ENCODE assay signal across 8 cellular contexts in genomic region chr2:150487537-150488429, GRCh38. TPM values are rescaled to one million over a fixed set of nuclear protein-coding genes. Genes with fewer than 3 reads are reported as not detected.
DNase-seq lines count a peak whose midpoint lies in the region; ATAC-seq and TF ChIP-seq lines count a peak whose summit lies in the region.

Gene RND3, minus strand, starts transcription at chr2:150487667. Its CDS starts 250 bp downstream, at chr2:150487417.

- ATAC-seq in GM21367 (IDR thresholded peaks at IDR 0.05; ENCODE audit: unreplicated experiment): peak; percentile 85
- peak; percentile 78 to 83 (median 80) for ATAC-seq in heart left ventricle
- ATAC-seq in natural killer cell treated with Interleukin-12 subunit alpha and Interleukin-12 subunit beta and Interleukin-15 and Interleukin-18, amount 100 ng/mL, for 72 hours: no peak

- no peaks in the 10 kb centered on the region for H3K36me3 Mint-ChIP-seq in natural killer cell treated with Interleukin-12 subunit alpha and Interleukin-12 subunit beta and Interleukin-15 and Interleukin-18, amount 100 ng/mL, for 72 hours

- peak; percentile 70 to 92 (median 85) for TF ChIP-seq CTCF in heart left ventricle (IDR thresholded peaks at IDR 0.05)

- DNase-seq in DMS79 treated with DMSO at 0.1 percent for 48 hours (lab: John Stamatoyannopoulos, UW): peak; percentile 98
- peak; percentile 99 for DNase-seq in HT-29 (ENCODE audit: low spot score)
- peak; percentile 98 for DNase-seq in NCI-H82 treated with DMSO at 0.1 percent for 48 hours (lab: John Stamatoyannopoulos, UW; ENCODE audit: unreplicated experiment)
- DNase-seq in heart left ventricle: peak; percentile 94 to 97 (median 96)
- peak; percentile 98 for DNase-seq in posterior vena cava (ENCODE audit: low spot score)
- DNase-seq in natural killer cell treated with Interleukin-12 subunit alpha and Interleukin-12 subunit beta and Interleukin-15 and Interleukin-18, amount 100 ng/mL, for 72 hours (ENCODE audit: low spot score): no peak

- H3K27me3 ChIP-seq in heart left ventricle: peaks cover 0 to 17% (median 0%) of the 10 kb centered on the region in 9 donors

- peaks cover 0 to 27% (median 17%) of the 10 kb centered on the region in 12 donors for H3K4me1 ChIP-seq in heart left ventricle

- H3K9me3 ChIP-seq in heart left ventricle: no peaks in the 10 kb centered on the region

- no peaks in the 10 kb centered on the region for H3K4me1 Mint-ChIP-seq in natural killer cell treated with Interleukin-12 subunit alpha and Interleukin-12 subunit beta and Interleukin-15 and Interleukin-18, amount 100 ng/mL, for 72 hours (ENCODE audit: low read depth in 2 of 2)

- intact Hi-C loops in heart left ventricle (cut with DNase I): loop anchor here (1.0 to 10.0 kb wide), 17 partner anchors 60 to 891 kb away; no protein-coding TSS in a partner anchor
- intact Hi-C loops in posterior vena cava (cut with DNase I): loop anchor here (2.0 to 10.0 kb wide), 2 partner anchors 61 to 893 kb away; no protein-coding TSS in a partner anchor

- H3K27me3 Mint-ChIP-seq in natural killer cell treated with Interleukin-12 subunit alpha and Interleukin-12 subunit beta and Interleukin-15 and Interleukin-18, amount 100 ng/mL, for 72 hours: peaks cover 19 to 25% of the 10 kb centered on the region in 2 donors

- peak in 1 of 2 donors; percentile 95 for TF ChIP-seq POLR2A in heart left ventricle (IDR thresholded peaks at IDR 0.05)

- H3K4me3 Mint-ChIP-seq in natural killer cell treated with Interleukin-12 subunit alpha and Interleukin-12 subunit beta and Interleukin-15 and Interleukin-18, amount 100 ng/mL, for 72 hours: no peak within 1 kb of the TSS

- H3K27ac ChIP-seq in adipose tissue (ENCODE audit: low read depth, low read length) (peak within 1 kb of the TSS; percentile 70), heart left ventricle (peak within 1 kb of the TSS; percentile 90 to 99 (median 96))

- no peaks in the 10 kb centered on the region for H3K9me3 Mint-ChIP-seq in natural killer cell treated with Interleukin-12 subunit alpha and Interleukin-12 subunit beta and Interleukin-15 and Interleukin-18, amount 100 ng/mL, for 72 hours

- WGBS in adipose tissue, 3 donors: 11 to 15% (median 12%) methylated on average over 24 of the region's 24 CpGs
- WGBS in heart left ventricle, 4 donors: 12% methylated on average over 24 of the region's 24 CpGs

- no peaks in the 10 kb centered on the region for H3K36me3 ChIP-seq in heart left ventricle

- H3K4me3 ChIP-seq in heart left ventricle: peak within 1 kb of the TSS; percentile 59 to 88 (median 80)

- H3K27ac Mint-ChIP-seq in natural killer cell treated with Interleukin-12 subunit alpha and Interleukin-12 subunit beta and Interleukin-15 and Interleukin-18, amount 100 ng/mL, for 72 hours: no peak within 1 kb of the TSS

RNA-seq across cellular contexts. Expression of gene RND3, which starts in this region (rescaled TPM):
- total RNA-seq in HT-29 (2014; rRNA removed; shearing (Covaris generic)): 48.0 and 63.4 TPM in 2 replicates
- 10 to 100 TPM in 2 of 3 donors, 1 to 10 TPM in 1; 4.2 to 65.0 (median 56.5) TPM for polyA plus RNA-seq in adipose tissue
- total RNA-seq in heart left ventricle: 10 to 100 TPM; 16.8 to 40.1 (median 30.2) TPM
- 10 to 100 TPM; 17.1 to 30.6 TPM for polyA plus RNA-seq in heart left ventricle
- total RNA-seq in posterior vena cava: 100 to 1,000 TPM in 1 of 2 donors, 10 to 100 TPM in 1; 67.5 to 100 TPM
- total RNA-seq in natural killer cell treated with Interleukin-12 subunit alpha and Interleukin-12 subunit beta and Interleukin-15 and Interleukin-18, amount 100 ng/mL, for 72 hours: not detected

Comparison
In these comparisons a context has a peak if more than half of its experiments do, and no peak if none do; other contexts are left out.
1. RNA of gene RND3 (total RNA-seq): 67.5 to 100 TPM in posterior vena cava, 48.0 to 63.4 TPM in HT-29 and 16.8 to 40.1 TPM in heart left ventricle; not detected in natural killer cell treated with Interleukin-12 subunit alpha and Interleukin-12 subunit beta and Interleukin-15 and Interleukin-18, amount 100 ng/mL, for 72 hours; every median in the first group is over 10 times any median in the second.
2. ATAC-seq: peak in GM21367 (single experiment) and heart left ventricle (4 of 4); none in natural killer cell treated with Interleukin-12 subunit alpha and Interleukin-12 subunit beta and Interleukin-15 and Interleukin-18, amount 100 ng/mL, for 72 hours (0 of 2).